Comparison of ENCODE assay signal across 16 cellular contexts in the genomic region with DNA sequence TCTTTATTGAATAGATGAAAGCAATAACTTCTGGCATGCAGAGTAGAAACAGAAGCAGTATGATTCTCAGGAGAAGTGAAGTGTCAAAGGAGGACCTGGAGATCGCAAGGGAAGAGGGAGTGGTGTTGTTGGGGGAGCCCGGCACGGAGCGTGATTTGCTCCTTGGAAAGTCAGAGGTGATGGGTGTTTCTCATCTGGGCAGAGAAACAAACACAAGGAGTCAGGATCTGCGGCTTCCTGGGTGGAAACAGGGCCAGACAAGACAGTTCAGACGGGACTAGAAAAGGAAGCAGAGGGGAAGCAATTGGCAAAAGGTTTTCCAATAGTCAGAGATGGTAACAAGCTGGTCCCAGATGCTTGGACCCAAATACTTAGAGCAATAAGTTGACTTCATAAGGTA. TPM values are rescaled to one million over a fixed set of nuclear protein-coding genes. Genes with fewer than 3 reads are reported as not detected.
DNase-seq lines count a peak whose midpoint lies in the region; ATAC-seq lines count a peak whose summit lies in the region.
"Had no signal": no experiment of that assay in that cellular context is flagged by ENCODE, and none has a peak within 500 bp of the region (broad histone marks: within the 10 kb centered on the region; RNA-seq: fewer than 3 reads in every experiment).

No MANE protein-coding gene starts in this region.

- ATAC-seq in activated naive CD8-positive, alpha-beta T cell treated with anti-CD3 and anti-CD28 coated beads, Interleukin-2, amount 10 ng/mL, durations not matched to agents 7 days and 5 days (ENCODE audit: low read depth) = no peak
- no peak for ATAC-seq in activated naive CD8-positive, alpha-beta T cell treated with anti-CD3 and anti-CD28 coated beads, Interleukin-2, amount 50 U/mL, for 24 hours
- ATAC-seq: activated CD4-positive, CD25-positive, alpha-beta regulatory T cell treated with anti-CD3 and anti-CD28 coated beads, Interleukin-2, amount 50 U/mL, for 24 hours; lower lobe of right lung had no signal

- H3K9me3 Mint-ChIP-seq in activated naive CD8-positive, alpha-beta T cell treated with anti-CD3 and anti-CD28 coated beads, Interleukin-2, amount 10 ng/mL, durations not matched to agents 7 days and 5 days = no peaks in the 10 kb centered on the region
- no peaks in the 10 kb centered on the region for H3K9me3 Mint-ChIP-seq in activated naive CD8-positive, alpha-beta T cell treated with anti-CD3 and anti-CD28 coated beads, Interleukin-2, amount 50 U/mL, for 24 hours
- H3K9me3 Mint-ChIP-seq: activated naive CD4-positive, alpha-beta T cell treated with anti-CD3 and anti-CD28 coated beads for 36 hours had no signal

- peak overlapping the region; percentile 6 for H3K27ac Mint-ChIP-seq in activated naive CD8-positive, alpha-beta T cell treated with anti-CD3 and anti-CD28 coated beads, Interleukin-2, amount 10 ng/mL, durations not matched to agents 7 days and 5 days
- H3K27ac Mint-ChIP-seq in activated naive CD8-positive, alpha-beta T cell treated with anti-CD3 and anti-CD28 coated beads, Interleukin-2, amount 50 U/mL, for 24 hours = no peak overlapping the region
- H3K27ac Mint-ChIP-seq: activated naive CD4-positive, alpha-beta T cell treated with anti-CD3 and anti-CD28 coated beads for 36 hours had no signal

- POLR2A ChIA-PET in activated naive CD8-positive, alpha-beta T cell treated with anti-CD3 and anti-CD28 coated beads, Interleukin-2, amount 10 ng/mL, durations not matched to agents 7 days and 5 days (lab: Charles Lee) = no interaction called here

- in situ Hi-C loops in ACHN (cut with HindIII; ENCODE audit: low pct_ligation_motif_present, low pct_unique_long_range_greater_than_20kb, low sequenced_read_pairs) = no loop called here

- peaks cover 3% of the 10 kb centered on the region for H3K36me3 Mint-ChIP-seq in activated naive CD8-positive, alpha-beta T cell treated with anti-CD3 and anti-CD28 coated beads, Interleukin-2, amount 10 ng/mL, durations not matched to agents 7 days and 5 days
- H3K36me3 Mint-ChIP-seq in activated naive CD8-positive, alpha-beta T cell treated with anti-CD3 and anti-CD28 coated beads, Interleukin-2, amount 50 U/mL, for 24 hours (ENCODE audit: low read depth) = no peaks in the 10 kb centered on the region

- H3K27me3 Mint-ChIP-seq in activated naive CD8-positive, alpha-beta T cell treated with anti-CD3 and anti-CD28 coated beads, Interleukin-2, amount 10 ng/mL, durations not matched to agents 7 days and 5 days = peaks cover 8% of the 10 kb centered on the region
- H3K27me3 Mint-ChIP-seq in activated naive CD8-positive, alpha-beta T cell treated with anti-CD3 and anti-CD28 coated beads, Interleukin-2, amount 50 U/mL, for 24 hours = peaks cover 12% of the 10 kb centered on the region

- DNase-seq in activated naive CD8-positive, alpha-beta T cell treated with anti-CD3 and anti-CD28 coated beads, Interleukin-2, amount 10 ng/mL, durations not matched to agents 7 days and 5 days = no peak
- no peak for DNase-seq in activated naive CD8-positive, alpha-beta T cell treated with anti-CD3 and anti-CD28 coated beads, Interleukin-2, amount 50 U/mL, for 24 hours
- DNase-seq in amniotic epithelial cell (ENCODE audit: low read depth) = peak; percentile 44
- DNase-seq in kidney tubule cell (ENCODE audit: low spot score) = peak; percentile 28
- no peak for DNase-seq in NCI-H526 (lab: John Stamatoyannopoulos, UW)
- DNase-seq in ureter (ENCODE audit: low spot score) = no peak
- DNase-seq in ACHN = no peak
- no peak for DNase-seq in NCI-H2196 treated with DMSO at 0.1 percent for 48 hours (lab: John Stamatoyannopoulos, UW; ENCODE audit: unreplicated experiment)
- DNase-seq: activated naive CD4-positive, alpha-beta T cell treated with anti-CD3 and anti-CD28 coated beads for 36 hours; COR-L47; lower lobe of right lung; NCI-H524 treated with DMSO at 0.1 percent for 48 hours; Right ventricle myocardium superior; stimulated activated CD4-positive, alpha-beta T cell treated with anti-CD3 and anti-CD28 coated beads, Interleukin-4, amount 100 ng/mL, for 24 hours had no signal

- no peak overlapping the region for H3K4me3 Mint-ChIP-seq in activated naive CD8-positive, alpha-beta T cell treated with anti-CD3 and anti-CD28 coated beads, Interleukin-2, amount 10 ng/mL, durations not matched to agents 7 days and 5 days
- H3K4me3 Mint-ChIP-seq in activated naive CD8-positive, alpha-beta T cell treated with anti-CD3 and anti-CD28 coated beads, Interleukin-2, amount 50 U/mL, for 24 hours = no peak overlapping the region
- H3K4me3 Mint-ChIP-seq: activated naive CD4-positive, alpha-beta T cell treated with anti-CD3 and anti-CD28 coated beads for 36 hours had no signal

- peaks cover 64% of the 10 kb centered on the region for H3K4me1 Mint-ChIP-seq in activated naive CD8-positive, alpha-beta T cell treated with anti-CD3 and anti-CD28 coated beads, Interleukin-2, amount 10 ng/mL, durations not matched to agents 7 days and 5 days
- peaks cover 66% of the 10 kb centered on the region for H3K4me1 Mint-ChIP-seq in activated naive CD8-positive, alpha-beta T cell treated with anti-CD3 and anti-CD28 coated beads, Interleukin-2, amount 50 U/mL, for 24 hours

RNA-seq across cellular contexts. Expression of a gene that starts 34.4 kb away (rescaled TPM):
- total RNA-seq in activated naive CD8-positive, alpha-beta T cell treated with anti-CD3 and anti-CD28 coated beads, Interleukin-2, amount 10 ng/mL, durations not matched to agents 7 days and 5 days = not detected
- total RNA-seq in ureter = 62.7 TPM
- total RNA-seq: activated naive CD4-positive, alpha-beta T cell treated with anti-CD3 and anti-CD28 coated beads for 36 hours; T-helper 2 cell treated with Interferon-gamma antibody and Interleukin-4, amounts not matched to agents 100 ng/mL and 5 ng/mL, for 36 hours had no signal

Comparison
In these comparisons a context has a peak if more than half of its experiments do, and no peak if none do; other contexts are left out.
1. DNase-seq: peak in amniotic epithelial cell (single experiment) and kidney tubule cell (single experiment); none in activated naive CD8-positive, alpha-beta T cell treated with anti-CD3 and anti-CD28 coated beads, Interleukin-2, amount 10 ng/mL, durations not matched to agents 7 days and 5 days (single experiment), activated naive CD8-positive, alpha-beta T cell treated with anti-CD3 and anti-CD28 coated beads, Interleukin-2, amount 50 U/mL, for 24 hours (single experiment), NCI-H526 (0 of 2), ureter (single experiment), ACHN (single experiment) and NCI-H2196 treated with DMSO at 0.1 percent for 48 hours (single experiment).
2. RNA of a gene that starts 34.4 kb away (total RNA-seq): 62.7 TPM in ureter (single experiment); not detected in activated naive CD8-positive, alpha-beta T cell treated with anti-CD3 and anti-CD28 coated beads, Interleukin-2, amount 10 ng/mL, durations not matched to agents 7 days and 5 days; every median in the first group is over 10 times any median in the second.